1 cellular context compared by ENCODE assay signal in genomic region chr7:121369462-121369861, GRCh38.
TF ChIP-seq lines count a peak whose summit lies in the region.

No MANE protein-coding gene starts in this region.

TF ChIP-seq in K562, 482 proteins besides CTCF, POLR2A, EP300 and RAD21:
- peak; percentile 18; the same call in 1 of the 2 replicates for TF ChIP-seq NFIC (IDR thresholded peaks at IDR 0.05)
- no peak for TF ChIP-seq HBP1 (CRISPR knock-in tag; IDR thresholded peaks at IDR 0.05)
